In genomic region chr11:105573091-105573490, GRCh38 we compare ENCODE assay signal across 1 cellular context.
TF ChIP-seq lines count a peak whose summit lies in the region.

No MANE protein-coding gene starts in this region.

TF ChIP-seq in IMR-90, 13 proteins besides CTCF, POLR2A, EP300 and RAD21 (continued from another document):
- TF ChIP-seq ELK1 (IDR thresholded peaks at IDR 0.05; ENCODE audit: borderline replicate concordance, low read depth, low read length): no peak
- no peak for TF ChIP-seq FOS (IDR thresholded peaks at IDR 0.05; ENCODE audit: low read depth, low read length)
- TF ChIP-seq USF2 (IDR thresholded peaks at IDR 0.05; ENCODE audit: low read depth, low read length): no peak
- TF ChIP-seq RFX5 (IDR thresholded peaks at IDR 0.05; ENCODE audit: low read depth, low read length): no peak
- TF ChIP-seq MXI1 (IDR thresholded peaks at IDR 0.05; ENCODE audit: borderline replicate concordance, low read depth, low read length): no peak
- TF ChIP-seq MAFK (IDR thresholded peaks at IDR 0.05; ENCODE audit: low read depth, low read length): no peak
- no peak for TF ChIP-seq CHD1 (IDR thresholded peaks at IDR 0.05; ENCODE audit: low read depth, low read length)
